Comparison of ENCODE assay signal across 1 cellular context in the genomic region with DNA sequence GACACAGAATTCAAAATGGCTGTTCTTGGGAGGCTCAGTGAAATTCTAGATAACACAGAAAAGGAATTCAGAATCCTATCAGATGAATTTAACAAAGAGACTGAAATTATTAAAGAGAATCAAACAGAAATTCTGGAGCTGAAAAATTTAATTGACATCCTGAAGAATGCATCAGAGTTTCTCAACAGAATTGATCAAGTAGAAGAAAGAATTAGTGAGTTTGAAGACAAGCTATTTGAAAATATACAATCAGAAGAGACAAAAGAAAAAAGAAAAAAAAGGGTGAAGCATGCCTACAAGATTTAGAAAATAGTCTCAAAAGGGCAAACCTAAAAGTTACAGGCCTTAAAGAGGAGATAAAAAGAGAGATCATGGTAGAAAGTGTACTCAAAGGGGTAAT.
TF ChIP-seq lines count a peak whose summit lies in the region.

No MANE protein-coding gene starts in this region.

TF ChIP-seq in K562, 482 proteins besides CTCF, POLR2A, EP300 and RAD21 (continued from another document):
- TF ChIP-seq, protein P1, sequence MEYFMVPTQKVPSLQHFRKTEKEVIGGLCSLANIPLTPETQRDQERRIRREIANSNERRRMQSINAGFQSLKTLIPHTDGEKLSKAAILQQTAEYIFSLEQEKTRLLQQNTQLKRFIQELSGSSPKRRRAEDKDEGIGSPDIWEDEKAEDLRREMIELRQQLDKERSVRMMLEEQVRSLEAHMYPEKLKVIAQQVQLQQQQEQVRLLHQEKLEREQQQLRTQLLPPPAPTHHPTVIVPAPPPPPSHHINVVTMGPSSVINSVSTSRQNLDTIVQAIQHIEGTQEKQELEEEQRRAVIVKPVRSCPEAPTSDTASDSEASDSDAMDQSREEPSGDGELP (CRISPR knock-in tag; IDR thresholded peaks at IDR 0.05; ENCODE audit: borderline replicate concordance): no peak
- TF ChIP-seq, protein P2, sequence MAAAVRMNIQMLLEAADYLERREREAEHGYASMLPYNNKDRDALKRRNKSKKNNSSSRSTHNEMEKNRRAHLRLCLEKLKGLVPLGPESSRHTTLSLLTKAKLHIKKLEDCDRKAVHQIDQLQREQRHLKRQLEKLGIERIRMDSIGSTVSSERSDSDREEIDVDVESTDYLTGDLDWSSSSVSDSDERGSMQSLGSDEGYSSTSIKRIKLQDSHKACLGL (CRISPR knock-in tag; IDR thresholded peaks at IDR 0.05; ENCODE audit: borderline replicate concordance, poor library complexity, severe bottlenecking): no peak
